8 cellular contexts compared by ENCODE assay signal in the genomic region with DNA sequence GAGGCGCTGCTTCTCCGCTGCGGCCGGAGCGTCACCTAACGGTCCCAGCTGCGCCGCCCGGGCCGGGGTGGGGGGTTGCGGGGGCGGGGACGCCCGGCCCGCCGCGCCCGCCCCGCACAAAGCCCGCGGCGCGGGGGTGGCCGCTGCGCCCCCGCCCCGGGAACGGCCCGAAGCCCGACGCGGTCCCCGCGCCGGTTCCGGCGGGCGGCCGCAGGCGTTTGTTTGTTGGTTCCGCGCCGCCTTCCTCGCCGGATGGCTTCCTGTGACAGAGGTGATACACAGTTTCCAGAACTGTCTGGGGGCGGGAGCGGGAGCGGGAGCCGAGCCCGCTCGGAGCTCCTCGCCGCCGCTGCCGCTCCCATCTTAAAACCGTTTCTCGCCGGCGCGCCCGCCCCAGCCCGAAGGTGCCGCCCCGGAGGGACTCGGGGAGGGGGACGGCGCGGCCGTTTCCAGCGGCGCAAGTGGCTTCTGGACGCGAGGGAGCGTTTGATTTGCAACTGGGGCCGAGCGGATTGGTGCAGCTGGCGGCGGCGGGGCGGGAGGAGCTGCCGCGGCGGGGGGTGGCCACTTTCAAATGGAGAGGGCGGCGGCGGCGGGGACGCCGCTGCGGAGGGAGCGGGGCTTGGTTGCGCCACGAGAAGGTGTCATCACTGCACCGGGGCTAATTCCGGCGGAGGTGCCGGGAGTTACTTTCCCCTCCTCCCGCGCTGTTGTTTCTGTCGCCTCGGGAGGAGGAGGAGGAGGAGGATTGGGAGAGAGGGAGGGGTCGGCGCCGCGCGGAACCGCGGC. TPM values are rescaled to one million over a fixed set of nuclear protein-coding genes. Genes with fewer than 3 reads are reported as not detected.
DNase-seq lines count a peak whose midpoint lies in the region; ATAC-seq and TF ChIP-seq lines count a peak whose summit lies in the region.

No MANE protein-coding gene starts in this region.

- peak overlapping the region; percentile 31 to 98 for H3K4me3 ChIP-seq in CD4-positive, alpha-beta memory T cell (ENCODE audit: low read length in 2 of 2)
- H3K4me3 ChIP-seq in duodenal mucosa (ENCODE audit: low read depth in 1 of 2, low read length in 2 of 2) (peak overlapping the region; percentile 80 to 81), lung (peak overlapping the region; percentile 78)

- TF ChIP-seq CTCF in lung (IDR thresholded peaks at IDR 0.05; ENCODE audit: control extremely low read depth, extremely low read depth), result no peak

- H3K9me3 Mint-ChIP-seq in CD4-positive, alpha-beta memory T cell, result no peaks in the 10 kb centered on the region
- no peaks in the 10 kb centered on the region for H3K9me3 Mint-ChIP-seq in activated CD4-positive, alpha-beta memory T cell treated with anti-CD3 and anti-CD28 coated beads for 36 hours

- H3K27me3 ChIP-seq in CD4-positive, alpha-beta memory T cell (ENCODE audit: insufficient read depth, low read length), result no peaks in the 10 kb centered on the region
- no peaks in the 10 kb centered on the region for H3K27me3 ChIP-seq in duodenal mucosa (ENCODE audit: control insufficient read depth in 1 of 2, insufficient read depth in 2 of 2, low read length in 2 of 2)
- no peaks in the 10 kb centered on the region for H3K27me3 ChIP-seq in lung (ENCODE audit: control insufficient read depth, insufficient read depth)

- peaks cover 40% of the 10 kb centered on the region for H3K4me1 ChIP-seq in CD4-positive, alpha-beta memory T cell (ENCODE audit: insufficient read depth, low read length)
- H3K4me1 ChIP-seq in duodenal mucosa (ENCODE audit: control insufficient read depth in 1 of 2, insufficient read depth in 2 of 2, low read length in 2 of 2), result peaks cover 4 to 19% of the 10 kb centered on the region in 2 donors
- peaks cover 0 to 4% of the 10 kb centered on the region in 2 donors for H3K4me1 ChIP-seq in lung (ENCODE audit: control insufficient read depth in 2 of 2, insufficient read depth in 2 of 2, low read length in 2 of 2)

- H3K36me3 ChIP-seq in CD4-positive, alpha-beta memory T cell (ENCODE audit: insufficient read depth, low read length), result no peaks in the 10 kb centered on the region
- no peaks in the 10 kb centered on the region for H3K36me3 ChIP-seq in duodenal mucosa (ENCODE audit: control insufficient read depth in 1 of 2, insufficient read depth in 2 of 2, low read length in 2 of 2)
- no peaks in the 10 kb centered on the region for H3K36me3 ChIP-seq in lung (ENCODE audit: control insufficient read depth in 2 of 2, insufficient read depth in 2 of 2, low read length in 2 of 2)

- 1% methylated on average over 54 to 107 of the region's 108 CpGs for WGBS in lung, 2 donors

- H3K27ac Mint-ChIP-seq in CD4-positive, alpha-beta memory T cell, result peak overlapping the region; percentile 84 to 96 (median 90)
- peak overlapping the region; percentile 96 for H3K27ac Mint-ChIP-seq in activated CD4-positive, alpha-beta memory T cell treated with anti-CD3 and anti-CD28 coated beads for 36 hours

- POLR2A ChIA-PET in CD4-positive, alpha-beta memory T cell (lab: Charles Lee; ENCODE audit: partially characterized antibody), result interaction anchor here (0.7 to 2.7 kb wide), 20 partner anchors 9 to 931 kb away, joined by 3 to 16 read pairs (median 5); a partner anchor contains a TSS
- POLR2A ChIA-PET in activated CD4-positive, alpha-beta memory T cell treated with anti-CD3 and anti-CD28 coated beads for 36 hours (lab: Charles Lee), result interaction anchor here (0.6 to 2.2 kb wide), 14 partner anchors 9 to 846 kb away, joined by 3 to 17 read pairs (median 5); a partner anchor contains a TSS

- peak overlapping the region; percentile 76 to 88 for H3K9ac ChIP-seq in duodenal mucosa (ENCODE audit: low read depth in 1 of 2, low read length in 2 of 2)

- H3K4me1 Mint-ChIP-seq in CD4-positive, alpha-beta memory T cell, result peaks cover 21 to 55% (median 32%) of the 10 kb centered on the region in 4 donors
- peaks cover 29% of the 10 kb centered on the region for H3K4me1 Mint-ChIP-seq in activated CD4-positive, alpha-beta memory T cell treated with anti-CD3 and anti-CD28 coated beads for 36 hours (ENCODE audit: low read depth)

- intact Hi-C loops in CD4-positive, alpha-beta memory T cell (cut with micrococcal nuclease), result loop anchor here (1.0 to 5.0 kb wide), 3 partner anchors 282 to 931 kb away; a partner anchor contains a TSS
- intact Hi-C loops in activated CD4-positive, alpha-beta memory T cell treated with anti-CD3 and anti-CD28 coated beads for 36 hours (cut with micrococcal nuclease), result loop anchor here (1.0 to 5.0 kb wide), 8 partner anchors 15 to 929 kb away; a partner anchor contains a TSS

- peaks cover 6 to 18% of the 10 kb centered on the region in 2 donors for H3K36me3 Mint-ChIP-seq in CD4-positive, alpha-beta memory T cell
- peaks cover 2% of the 10 kb centered on the region for H3K36me3 Mint-ChIP-seq in activated CD4-positive, alpha-beta memory T cell treated with anti-CD3 and anti-CD28 coated beads for 36 hours

- no peaks in the 10 kb centered on the region for H3K27me3 Mint-ChIP-seq in CD4-positive, alpha-beta memory T cell
- H3K27me3 Mint-ChIP-seq in activated CD4-positive, alpha-beta memory T cell treated with anti-CD3 and anti-CD28 coated beads for 36 hours, result no peaks in the 10 kb centered on the region

- peak; percentile 76 to 87 (median 78) for DNase-seq in CD4-positive, alpha-beta memory T cell
- DNase-seq in NCI-H748 (lab: John Stamatoyannopoulos, UW; ENCODE audit: unreplicated experiment) (peak; percentile 88), lung (ENCODE audit: low spot score) (peak; percentile 90)
- peak; percentile 92 for DNase-seq in activated CD4-positive, alpha-beta memory T cell treated with anti-CD3 and anti-CD28 coated beads for 36 hours
- peak; percentile 70 to 77 (median 70) for DNase-seq in stimulated activated CD4-positive, alpha-beta T cell treated with anti-CD3 and anti-CD28 coated beads, TNF-alpha, amount 100 ng/mL, for 4 hours (ENCODE audit: low read depth in 3 of 3)

- no peaks in the 10 kb centered on the region for H3K9me3 ChIP-seq in CD4-positive, alpha-beta memory T cell (ENCODE audit: control insufficient read depth in 1 of 2, low read length in 2 of 2)
- no peaks in the 10 kb centered on the region for H3K9me3 ChIP-seq in duodenal mucosa (ENCODE audit: control insufficient read depth in 1 of 2, low read length in 2 of 2)
- no peaks in the 10 kb centered on the region for H3K9me3 ChIP-seq in lung (ENCODE audit: control insufficient read depth in 2 of 2, insufficient read depth in 1 of 2, low read length in 1 of 2)

- H3K27ac ChIP-seq in CD4-positive, alpha-beta memory T cell (ENCODE audit: low read depth, low read length), result peak overlapping the region; percentile 61
- H3K27ac ChIP-seq in duodenal mucosa (ENCODE audit: low read depth, low read length) (peak overlapping the region; percentile 65), lung (ENCODE audit: low read depth in 1 of 2, low read length in 1 of 2) (peak overlapping the region; percentile 94 to 99)

- CTCF ChIA-PET in CD4-positive, alpha-beta memory T cell (lab: Charles Lee; ENCODE audit: partially characterized antibody), result interaction anchor here (0.7 to 2.5 kb wide), 11 partner anchors 9 to 259 kb away, joined by 3 to 8 read pairs (median 4); no protein-coding TSS in a partner anchor
- CTCF ChIA-PET in activated CD4-positive, alpha-beta memory T cell treated with anti-CD3 and anti-CD28 coated beads for 36 hours (lab: Charles Lee), result interaction anchor here (0.8 to 2.5 kb wide), 9 partner anchors 12 to 621 kb away, joined by 3 to 10 read pairs (median 4); a partner anchor contains a TSS

- peak overlapping the region; percentile 84 to 100 (median 98) for H3K4me3 Mint-ChIP-seq in CD4-positive, alpha-beta memory T cell
- H3K4me3 Mint-ChIP-seq in activated CD4-positive, alpha-beta memory T cell treated with anti-CD3 and anti-CD28 coated beads for 36 hours, result peak overlapping the region; percentile 89

- ATAC-seq in GM19438 (IDR thresholded peaks at IDR 0.05; ENCODE audit: low read depth, unreplicated experiment) (peak; percentile 53), HG03565 (IDR thresholded peaks at IDR 0.05; ENCODE audit: unreplicated experiment) (peak; percentile 29), lung (ENCODE audit: insufficient read depth, low FRiP score) (peak; percentile 58)

RNA-seq across cellular contexts. Expression of a gene that starts 2.3 kb away (rescaled TPM):
- total RNA-seq in CD4-positive, alpha-beta memory T cell, result 10 to 100 TPM; 65.6 to 67.3 TPM
- polyA plus RNA-seq in CD4-positive, alpha-beta memory T cell, result 10 to 100 TPM; 44.9 to 54.2 TPM
- 10 to 100 TPM; 25.4 to 28.3 TPM for total RNA-seq in activated CD4-positive, alpha-beta memory T cell treated with anti-CD3 and anti-CD28 coated beads for 36 hours
- total RNA-seq in lung, result 10 to 100 TPM; 20.0 to 46.1 TPM
- 10 to 100 TPM in 1 of 2 donors, 1 to 10 TPM in 1; 8.9 to 15.1 TPM for polyA plus RNA-seq in lung

Comparison
In these comparisons a context has a peak if more than half of its experiments do, and no peak if none do; other contexts are left out.
1. Peak in every context shown above with its lines: DNase-seq, ATAC-seq, H3K4me3 ChIP-seq and H3K27ac ChIP-seq.